1 cellular context compared by ENCODE assay signal in the genomic region with DNA sequence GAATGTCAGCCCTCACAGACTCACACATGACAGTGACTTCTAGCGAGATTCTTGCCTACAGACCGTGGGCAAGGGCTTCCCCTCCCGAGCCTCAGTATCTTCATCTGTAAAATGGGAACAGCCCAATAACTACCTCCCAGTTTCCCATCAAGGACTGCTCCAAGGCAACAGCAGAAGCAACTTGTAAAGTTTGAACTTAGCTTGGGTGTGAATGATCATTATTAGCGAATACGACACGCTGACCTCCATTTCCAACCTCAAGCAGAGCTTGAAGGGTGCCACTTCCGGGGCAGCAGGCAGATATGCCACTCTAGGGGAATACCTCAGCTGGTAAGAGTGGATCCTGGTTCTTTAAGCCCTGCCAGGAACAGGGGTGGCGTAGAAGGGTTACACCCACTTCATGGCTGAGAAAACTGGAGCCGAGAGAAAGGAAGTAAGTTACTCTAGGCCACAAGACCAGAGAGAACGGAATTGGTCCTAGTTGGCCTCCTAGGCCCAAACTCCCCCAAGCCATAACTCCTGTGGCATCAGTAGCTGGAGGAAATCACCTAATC.
TF ChIP-seq lines count a peak whose summit lies in the region.

No MANE protein-coding gene starts in this region.

TF ChIP-seq in SK-N-SH treated with all-trans-retinoic acid at 6 μM for 48 hours, 23 proteins besides CTCF, POLR2A, EP300 and RAD21 (continued from another document):
- TF ChIP-seq, protein P1, sequence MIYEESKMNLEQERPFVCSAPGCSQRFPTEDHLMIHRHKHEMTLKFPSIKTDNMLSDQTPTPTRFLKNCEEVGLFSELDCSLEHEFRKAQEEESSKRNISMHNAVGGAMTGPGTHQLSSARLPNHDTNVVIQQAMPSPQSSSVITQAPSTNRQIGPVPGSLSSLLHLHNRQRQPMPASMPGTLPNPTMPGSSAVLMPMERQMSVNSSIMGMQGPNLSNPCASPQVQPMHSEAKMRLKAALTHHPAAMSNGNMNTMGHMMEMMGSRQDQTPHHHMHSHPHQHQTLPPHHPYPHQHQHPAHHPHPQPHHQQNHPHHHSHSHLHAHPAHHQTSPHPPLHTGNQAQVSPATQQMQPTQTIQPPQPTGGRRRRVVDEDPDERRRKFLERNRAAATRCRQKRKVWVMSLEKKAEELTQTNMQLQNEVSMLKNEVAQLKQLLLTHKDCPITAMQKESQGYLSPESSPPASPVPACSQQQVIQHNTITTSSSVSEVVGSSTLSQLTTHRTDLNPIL (CRISPR knock-in tag; IDR thresholded peaks at IDR 0.05; ENCODE audit: low read depth) = no peak
- TF ChIP-seq BACH2 (CRISPR knock-in tag; IDR thresholded peaks at IDR 0.05; ENCODE audit: borderline replicate concordance) (no peak), ESRRG (CRISPR knock-in tag; IDR thresholded peaks at IDR 0.05) (no peak), ZNF8 (CRISPR knock-in tag; IDR thresholded peaks at IDR 0.05) (no peak), PPARA (CRISPR knock-in tag; IDR thresholded peaks at IDR 0.05; ENCODE audit: borderline replicate concordance) (no peak), ISL1 (CRISPR knock-in tag; IDR thresholded peaks at IDR 0.05) (no peak), ZNF565 (CRISPR knock-in tag; conservative IDR thresholded peaks at IDR 0.05; ENCODE audit: low read depth) (no peak), POU6F1 (CRISPR knock-in tag; IDR thresholded peaks at IDR 0.05; ENCODE audit: borderline replicate concordance, low read depth) (no peak), ZNF70 (CRISPR knock-in tag; IDR thresholded peaks at IDR 0.05) (no peak), TCF4 (CRISPR knock-in tag; IDR thresholded peaks at IDR 0.05; ENCODE audit: borderline replicate concordance) (no peak)
- TF ChIP-seq, protein P2, sequence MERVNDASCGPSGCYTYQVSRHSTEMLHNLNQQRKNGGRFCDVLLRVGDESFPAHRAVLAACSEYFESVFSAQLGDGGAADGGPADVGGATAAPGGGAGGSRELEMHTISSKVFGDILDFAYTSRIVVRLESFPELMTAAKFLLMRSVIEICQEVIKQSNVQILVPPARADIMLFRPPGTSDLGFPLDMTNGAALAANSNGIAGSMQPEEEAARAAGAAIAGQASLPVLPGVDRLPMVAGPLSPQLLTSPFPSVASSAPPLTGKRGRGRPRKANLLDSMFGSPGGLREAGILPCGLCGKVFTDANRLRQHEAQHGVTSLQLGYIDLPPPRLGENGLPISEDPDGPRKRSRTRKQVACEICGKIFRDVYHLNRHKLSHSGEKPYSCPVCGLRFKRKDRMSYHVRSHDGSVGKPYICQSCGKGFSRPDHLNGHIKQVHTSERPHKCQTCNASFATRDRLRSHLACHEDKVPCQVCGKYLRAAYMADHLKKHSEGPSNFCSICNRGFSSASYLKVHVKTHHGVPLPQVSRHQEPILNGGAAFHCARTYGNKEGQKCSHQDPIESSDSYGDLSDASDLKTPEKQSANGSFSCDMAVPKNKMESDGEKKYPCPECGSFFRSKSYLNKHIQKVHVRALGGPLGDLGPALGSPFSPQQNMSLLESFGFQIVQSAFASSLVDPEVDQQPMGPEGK (CRISPR knock-in tag; IDR thresholded peaks at IDR 0.05; ENCODE audit: borderline replicate concordance) = no peak
